Comparison of ENCODE assay signal across 1 cellular context in the genomic region with DNA sequence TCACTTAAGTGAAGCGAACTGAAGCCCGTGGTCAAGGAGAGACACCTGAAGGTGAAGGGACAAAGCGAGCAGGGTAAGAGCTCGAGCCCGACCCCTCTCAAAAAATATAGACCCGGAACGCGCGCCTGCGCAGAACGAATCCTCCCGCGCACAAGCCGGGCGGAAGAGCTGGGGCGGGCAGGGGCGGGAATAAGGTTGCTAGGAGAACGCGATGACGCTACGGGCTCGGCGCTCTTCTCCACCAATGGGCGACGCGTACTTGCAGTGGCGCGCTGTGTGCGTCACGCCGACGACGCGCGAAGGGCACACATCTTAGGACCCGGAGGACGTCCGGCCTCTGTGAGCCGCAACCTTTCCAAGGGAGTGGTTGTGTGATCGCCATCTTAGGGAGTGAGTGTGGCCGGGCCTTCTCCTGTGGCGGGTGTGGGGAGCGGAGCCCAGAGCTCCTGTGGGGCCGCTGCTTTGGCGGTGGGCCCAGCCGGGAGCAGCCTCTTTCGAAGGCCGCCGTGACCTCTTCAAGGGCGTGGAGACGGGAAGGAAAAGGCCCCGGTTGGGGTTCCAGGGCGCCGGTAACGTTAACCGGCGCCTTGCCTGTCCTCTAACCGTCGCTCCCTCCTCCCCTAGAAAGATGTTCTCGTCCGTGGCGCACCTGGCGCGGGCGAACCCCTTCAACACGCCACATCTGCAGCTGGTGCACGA.
TF ChIP-seq lines count a peak whose summit lies in the region.

SLC25A3 (plus strand) TSS at position 336 of the 699 bp plus-strand sequence; CDS start at position 629, 293 bp downstream.

TF ChIP-seq in GM12878, 131 proteins besides CTCF, POLR2A, EP300 and RAD21 (continued from another document and continues in another):
- TF ChIP-seq, protein P1, sequence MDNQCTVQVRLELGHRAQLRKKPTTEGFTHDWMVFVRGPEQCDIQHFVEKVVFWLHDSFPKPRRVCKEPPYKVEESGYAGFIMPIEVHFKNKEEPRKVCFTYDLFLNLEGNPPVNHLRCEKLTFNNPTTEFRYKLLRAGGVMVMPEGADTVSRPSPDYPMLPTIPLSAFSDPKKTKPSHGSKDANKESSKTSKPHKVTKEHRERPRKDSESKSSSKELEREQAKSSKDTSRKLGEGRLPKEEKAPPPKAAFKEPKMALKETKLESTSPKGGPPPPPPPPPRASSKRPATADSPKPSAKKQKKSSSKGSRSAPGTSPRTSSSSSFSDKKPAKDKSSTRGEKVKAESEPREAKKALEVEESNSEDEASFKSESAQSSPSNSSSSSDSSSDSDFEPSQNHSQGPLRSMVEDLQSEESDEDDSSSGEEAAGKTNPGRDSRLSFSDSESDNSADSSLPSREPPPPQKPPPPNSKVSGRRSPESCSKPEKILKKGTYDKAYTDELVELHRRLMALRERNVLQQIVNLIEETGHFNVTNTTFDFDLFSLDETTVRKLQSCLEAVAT (IDR thresholded peaks at IDR 0.05): no peak; the same call in 1 of the 2 replicates
- TF ChIP-seq, protein P2, sequence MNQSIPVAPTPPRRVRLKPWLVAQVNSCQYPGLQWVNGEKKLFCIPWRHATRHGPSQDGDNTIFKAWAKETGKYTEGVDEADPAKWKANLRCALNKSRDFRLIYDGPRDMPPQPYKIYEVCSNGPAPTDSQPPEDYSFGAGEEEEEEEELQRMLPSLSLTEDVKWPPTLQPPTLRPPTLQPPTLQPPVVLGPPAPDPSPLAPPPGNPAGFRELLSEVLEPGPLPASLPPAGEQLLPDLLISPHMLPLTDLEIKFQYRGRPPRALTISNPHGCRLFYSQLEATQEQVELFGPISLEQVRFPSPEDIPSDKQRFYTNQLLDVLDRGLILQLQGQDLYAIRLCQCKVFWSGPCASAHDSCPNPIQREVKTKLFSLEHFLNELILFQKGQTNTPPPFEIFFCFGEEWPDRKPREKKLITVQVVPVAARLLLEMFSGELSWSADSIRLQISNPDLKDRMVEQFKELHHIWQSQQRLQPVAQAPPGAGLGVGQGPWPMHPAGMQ (IDR thresholded peaks at IDR 0.05; ENCODE audit: borderline replicate concordance): no peak
- TF ChIP-seq NR2C2 (IDR thresholded peaks at IDR 0.05; ENCODE audit: borderline replicate concordance, control insufficient read depth, insufficient read length, low read depth) (no peak), GATAD2B (conservative IDR thresholded peaks at IDR 0.05; ENCODE audit: low read depth) (peak; percentile 59), ZNF217 (IDR thresholded peaks at IDR 0.05) (no peak), ESRRA (IDR thresholded peaks at IDR 0.05; ENCODE audit: low read length) (peak; percentile 87; the same call in 1 of the 2 replicates), BCL11A (IDR thresholded peaks at IDR 0.05; ENCODE audit: low read depth, low read length) (no peak), ZBED1 (IDR thresholded peaks at IDR 0.05; ENCODE audit: borderline replicate concordance) (peak; percentile 55; the same call in 1 of the 2 replicates), DPF2 (IDR thresholded peaks at IDR 0.05) (no peak), IKZF1 (conservative IDR thresholded peaks at IDR 0.05) (peak; percentile 73), TCF12 (IDR thresholded peaks at IDR 0.05; ENCODE audit: low read depth, low read length) (peak; percentile 67; the same call in 1 of the 2 replicates), FOXK2 (IDR thresholded peaks at IDR 0.05) (no peak), SMARCA5 (IDR thresholded peaks at IDR 0.05) (0 out of 2 replicates have a peak, but pooled peaks have one; percentile 32), NR2F1 (conservative IDR thresholded peaks at IDR 0.05) (peak; percentile 63), RELB (IDR thresholded peaks at IDR 0.05; ENCODE audit: low read depth) (peak; percentile 83), PAX5 (IDR thresholded peaks at IDR 0.05; ENCODE audit: borderline replicate concordance, low read depth, low read length) (peak; percentile 65; the same call in 1 of the 2 replicates), IKZF2 (IDR thresholded peaks at IDR 0.05) (no peak; a peak in 1 of 4 replicates), SMC3 (IDR thresholded peaks at IDR 0.05; ENCODE audit: borderline replicate concordance, low read length) (no peak), ZNF207 (IDR thresholded peaks at IDR 0.05; ENCODE audit: borderline replicate concordance) (peak; percentile 78; the same call in 1 of the 2 replicates), WRNIP1 (IDR thresholded peaks at IDR 0.05; ENCODE audit: borderline replicate concordance, low read depth, low read length) (no peak), HCFC1 (IDR thresholded peaks at IDR 0.05; ENCODE audit: low read length) (peak; percentile 76), TCF7 (IDR thresholded peaks at IDR 0.05; ENCODE audit: borderline replicate concordance) (no peak), SMAD5 (IDR thresholded peaks at IDR 0.05; ENCODE audit: low read depth) (peak; percentile 96), HDAC6 (IDR thresholded peaks at IDR 0.05; ENCODE audit: unreplicated experiment) (peak; percentile 42), CBFB (IDR thresholded peaks at IDR 0.05; ENCODE audit: low read depth) (peak; percentile 97), ZBTB11 (CRISPR knock-in tag; IDR thresholded peaks at IDR 0.05) (no peak), CEBPB (IDR thresholded peaks at IDR 0.05; ENCODE audit: borderline replicate concordance in 1 of 2, low read depth in 2 of 2, low read length in 2 of 2) (no peak), SPI1 (IDR thresholded peaks at IDR 0.05; ENCODE audit: borderline replicate concordance, insufficient read depth, low read depth, low read length) (no peak), TCF3 (IDR thresholded peaks at IDR 0.05; ENCODE audit: borderline replicate concordance, insufficient read depth, low read depth, low read length) (peak; percentile 73; the same call in 1 of the 2 replicates), ZNF274 (IDR thresholded peaks at IDR 0.05; ENCODE audit: insufficient read depth, insufficient read length) (no peak), PKNOX1 (IDR thresholded peaks at IDR 0.05) (peak; percentile 69), JUNB (IDR thresholded peaks at IDR 0.05) (no peak), SMAD1 (IDR thresholded peaks at IDR 0.05; ENCODE audit: low read depth, partially characterized antibody) (peak; percentile 68), PBX3 (IDR thresholded peaks at IDR 0.05; ENCODE audit: insufficient replicate concordance, low read depth, low read length) (no peak), NKRF (conservative IDR thresholded peaks at IDR 0.05) (peak; percentile 68), CBX3 (IDR thresholded peaks at IDR 0.05; ENCODE audit: borderline replicate concordance, low read depth) (no peak), RBBP5 (conservative IDR thresholded peaks at IDR 0.05) (no peak), HDAC2 (IDR thresholded peaks at IDR 0.05) (no peak)
- TF ChIP-seq, protein P3, sequence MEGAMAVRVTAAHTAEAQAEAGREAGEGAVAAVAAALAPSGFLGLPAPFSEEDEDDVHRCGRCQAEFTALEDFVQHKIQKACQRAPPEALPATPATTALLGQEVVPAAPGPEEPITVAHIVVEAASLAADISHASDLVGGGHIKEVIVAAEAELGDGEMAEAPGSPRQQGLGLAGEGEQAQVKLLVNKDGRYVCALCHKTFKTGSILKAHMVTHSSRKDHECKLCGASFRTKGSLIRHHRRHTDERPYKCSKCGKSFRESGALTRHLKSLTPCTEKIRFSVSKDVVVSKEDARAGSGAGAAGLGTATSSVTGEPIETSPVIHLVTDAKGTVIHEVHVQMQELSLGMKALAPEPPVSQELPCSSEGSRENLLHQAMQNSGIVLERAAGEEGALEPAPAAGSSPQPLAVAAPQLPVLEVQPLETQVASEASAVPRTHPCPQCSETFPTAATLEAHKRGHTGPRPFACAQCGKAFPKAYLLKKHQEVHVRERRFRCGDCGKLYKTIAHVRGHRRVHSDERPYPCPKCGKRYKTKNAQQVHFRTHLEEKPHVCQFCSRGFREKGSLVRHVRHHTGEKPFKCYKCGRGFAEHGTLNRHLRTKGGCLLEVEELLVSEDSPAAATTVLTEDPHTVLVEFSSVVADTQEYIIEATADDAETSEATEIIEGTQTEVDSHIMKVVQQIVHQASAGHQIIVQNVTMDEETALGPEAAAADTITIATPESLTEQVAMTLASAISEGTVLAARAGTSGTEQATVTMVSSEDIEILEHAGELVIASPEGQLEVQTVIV (IDR thresholded peaks at IDR 0.05; ENCODE audit: borderline replicate concordance, partially characterized antibody): peak; percentile 90
